ENCODE assay signal across 21 cellular contexts in the genomic region with DNA sequence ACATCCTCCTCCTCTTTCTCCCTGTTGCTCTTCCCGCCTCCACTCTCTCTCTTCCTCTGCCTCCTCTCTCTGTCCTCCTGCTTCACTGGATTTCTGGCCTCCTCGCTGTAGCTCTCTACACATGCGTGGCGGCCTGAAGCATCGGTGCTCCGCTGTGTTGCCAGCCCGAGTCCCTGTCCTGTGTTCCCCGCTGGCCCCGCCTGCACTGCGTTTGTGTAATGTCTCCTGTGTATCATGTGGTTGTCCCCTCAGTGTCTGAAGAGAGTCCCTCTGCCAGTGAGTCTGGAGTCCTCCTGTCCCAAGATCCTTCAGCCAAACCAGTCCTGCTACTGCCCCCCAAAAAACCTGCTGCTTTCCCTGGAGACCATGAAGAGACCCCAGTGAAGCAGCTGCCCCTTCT.
"Had no signal": no experiment of that assay in that cellular context is flagged by ENCODE, and none has a peak within 500 bp of the region (broad histone marks: within the 10 kb centered on the region; RNA-seq: fewer than 3 reads in every experiment).

No MANE protein-coding gene starts in this region.

- H3K9me3 Mint-ChIP-seq: mesothelial cell of epicardium; naive B cell; natural killer cell treated with Interleukin-12 subunit alpha and Interleukin-12 subunit beta and Interleukin-15 and Interleukin-18, amount 100 ng/mL, for 72 hours; stimulated activated memory B cell treated with anti-CD40 and anti-IgM and Interleukin-4, amounts not matched to agents 10 μg/mL and 1 μg/mL and 100 μg/mL, for 72 hours; stimulated activated naive CD8-positive, alpha-beta T cell treated with anti-CD3 and anti-CD28 coated beads, Interleukin-15, Interleukin-2, amounts not matched to agents 100 ng/mL and 50 ng/mL, for 24 hours had no signal

- H3K27me3 Mint-ChIP-seq: stimulated activated naive CD8-positive, alpha-beta T cell treated with anti-CD3 and anti-CD28 coated beads, Interleukin-15, Interleukin-2, amounts not matched to agents 100 ng/mL and 50 ng/mL, for 24 hours had no signal

- ATAC-seq: foreskin keratinocyte; gastroesophageal sphincter; left lobe of liver; mucosa of descending colon; pancreas; sciatic nerve; stimulated activated memory B cell treated with anti-CD40 and anti-IgM and Interleukin-4, amounts not matched to agents 10 μg/mL and 1 μg/mL and 100 μg/mL, for 72 hours; upper lobe of right lung had no signal

- H3K27ac Mint-ChIP-seq: mesothelial cell of epicardium; natural killer cell treated with Interleukin-12 subunit alpha and Interleukin-12 subunit beta and Interleukin-15 and Interleukin-18, amount 100 ng/mL, for 72 hours; stimulated activated memory B cell treated with anti-CD40 and anti-IgM and Interleukin-4, amounts not matched to agents 10 μg/mL and 1 μg/mL and 100 μg/mL, for 72 hours; stimulated activated naive CD8-positive, alpha-beta T cell treated with anti-CD3 and anti-CD28 coated beads, Interleukin-15, Interleukin-2, amounts not matched to agents 100 ng/mL and 50 ng/mL, for 24 hours had no signal

- H3K4me3 Mint-ChIP-seq: mesothelial cell of epicardium; naive B cell; natural killer cell treated with Interleukin-12 subunit alpha and Interleukin-12 subunit beta and Interleukin-15 and Interleukin-18, amount 100 ng/mL, for 72 hours; stimulated activated memory B cell treated with anti-CD40 and anti-IgM and Interleukin-4, amounts not matched to agents 10 μg/mL and 1 μg/mL and 100 μg/mL, for 72 hours; stimulated activated naive CD8-positive, alpha-beta T cell treated with anti-CD3 and anti-CD28 coated beads, Interleukin-15, Interleukin-2, amounts not matched to agents 100 ng/mL and 50 ng/mL, for 24 hours had no signal

- H3K36me3 Mint-ChIP-seq: mesothelial cell of epicardium; naive B cell; natural killer cell treated with Interleukin-12 subunit alpha and Interleukin-12 subunit beta and Interleukin-15 and Interleukin-18, amount 100 ng/mL, for 72 hours; stimulated activated memory B cell treated with anti-CD40 and anti-IgM and Interleukin-4, amounts not matched to agents 10 μg/mL and 1 μg/mL and 100 μg/mL, for 72 hours had no signal

- H3K4me1 Mint-ChIP-seq: naive B cell; stimulated activated memory B cell treated with anti-CD40 and anti-IgM and Interleukin-4, amounts not matched to agents 10 μg/mL and 1 μg/mL and 100 μg/mL, for 72 hours had no signal

- DNase-seq: effector CD4-positive, alpha-beta T cell; foreskin keratinocyte; heart left ventricle; kidney; mesenchymal stem cell; mucosa of descending colon; naive B cell; occipital lobe; pancreas; stimulated activated CD4-positive, alpha-beta T cell treated with anti-CD3 and anti-CD28 coated beads, Interleukin-2, amount 100 ng/mL, for 24 hours; stimulated activated CD4-positive, alpha-beta T cell treated with anti-CD3 and anti-CD28 coated beads, Interleukin-4, amount 100 ng/mL, for 24 hours; transverse colon; upper lobe of right lung; uterus had no signal
